ENCODE assay signal across 14 cellular contexts in the genomic region with DNA sequence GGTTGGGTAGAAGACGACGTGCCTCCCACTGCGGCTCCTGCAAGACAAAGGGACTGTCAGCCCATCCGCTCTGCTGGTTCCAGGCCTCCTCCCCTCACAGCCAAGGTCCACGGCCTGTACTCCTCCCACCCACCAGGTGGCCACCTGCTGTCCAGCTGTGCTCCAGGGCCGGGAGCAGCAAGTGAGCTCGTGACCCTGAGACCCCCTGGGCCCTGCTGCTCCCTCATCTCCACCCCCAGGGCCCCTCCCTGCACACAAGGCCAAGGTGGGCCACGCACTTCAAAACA. TPM values are rescaled to one million over a fixed set of nuclear protein-coding genes. Genes with fewer than 3 reads are reported as not detected.
DNase-seq lines count a peak whose midpoint lies in the region; FAIRE-seq and TF ChIP-seq lines count a peak whose summit lies in the region.
"Had no signal": no experiment of that assay in that cellular context is flagged by ENCODE, and none has a peak within 500 bp of the region (broad histone marks: within the 10 kb centered on the region; RNA-seq: fewer than 3 reads in every experiment).

No MANE protein-coding gene starts in this region.

- H2BK120ac ChIP-seq in H1 (replicated peaks; ENCODE audit: low read depth, low read length), result no peak overlapping the region

- H4K5ac ChIP-seq in H1 (ENCODE audit: insufficient read length, low read depth, low read length), result no peak overlapping the region

- CTCF ChIA-PET in H1 (lab: Charles Lee; ENCODE audit: partially characterized antibody), result interaction anchor here (0.6 to 6.3 kb wide), 13 partner anchors 10 to 181 kb away, joined by 3 to 35 read pairs (median 4); no protein-coding TSS in a partner anchor

- peaks cover 13 to 35% of the 10 kb centered on the region in 2 experiments for H4K20me1 ChIP-seq in H1 (replicated peaks in 1 of 2; ENCODE audit: control insufficient read depth in 1 of 2, insufficient read depth in 2 of 2, low read length in 2 of 2)

- H3K23me2 ChIP-seq in H1 (ENCODE audit: low read depth, low read length), result no peaks in the 10 kb centered on the region

- no peak overlapping the region for H3K14ac ChIP-seq in H1 (ENCODE audit: insufficient read length)

- DNase-seq in NCI-H2227 (lab: John Stamatoyannopoulos, UW; ENCODE audit: unreplicated experiment) (peak; percentile 34), NCI-H2227 treated with DMSO at 0.1 percent for 48 hours (lab: John Stamatoyannopoulos, UW) (no peak), H1 (ENCODE audit: low read depth in 1 of 2, low spot score in 2 of 2) (no peak), progenitor cell of endocrine pancreas (ENCODE audit: low spot score, unreplicated experiment) (no peak), suprapubic skin (ENCODE audit: low spot score in 2 of 2) (no peak)
- DNase-seq in stimulated activated CD4-positive, alpha-beta T cell treated with anti-CD3 and anti-CD28 coated beads, Interleukin-1b, Interleukin-23, amount 100 ng/mL, for 48 hours, result no peak
- DNase-seq: cerebellar nuclear complex; left lung; NCI-H524; ovary; SHP77 treated with DMSO at 0.1 percent for 48 hours; stimulated activated naive CD4-positive, alpha-beta T cell treated with Interleukin-2 at 50 U/mL for 16 hours had no signal

- H3K36me3 Mint-ChIP-seq in progenitor cell of endocrine pancreas (ENCODE audit: insufficient read depth), result peaks cover 4% of the 10 kb centered on the region

- H3K23ac ChIP-seq in H1 (ENCODE audit: insufficient read length), result no peak overlapping the region

- no peaks in the 10 kb centered on the region for H3K9me3 Mint-ChIP-seq in progenitor cell of endocrine pancreas (ENCODE audit: low read depth)
- H3K9me3 Mint-ChIP-seq: activated T-helper 17 cell treated with anti-CD3 and anti-CD28 coated beads, Interleukin-2, amount 50 U/mL, for 72 hours had no signal

- TF ChIP-seq EP300 in H1 (IDR thresholded peaks at IDR 0.05; ENCODE audit: borderline replicate concordance in 1 of 2, low read depth in 2 of 2, low read length in 2 of 2) (no peak), suprapubic skin (IDR thresholded peaks at IDR 0.05) (no peak)

- peak overlapping the region; percentile 13; the same call in 1 of the 2 replicates for H3K18ac ChIP-seq in H1 (ENCODE audit: extremely low read depth, low read length)

- peak in 1 of 2 experiments; percentile 24; a peak in 2 of 4 replicates for TF ChIP-seq RAD21 in H1 (IDR thresholded peaks at IDR 0.05 in 1 of 2, conservative IDR thresholded peaks at IDR 0.05 in 1 of 2; ENCODE audit: low read depth in 2 of 2, low read length in 2 of 2)

- no peak overlapping the region for H3K27ac ChIP-seq in H1 (ENCODE audit: low read depth, low read length)
- no peak overlapping the region for H3K27ac ChIP-seq in suprapubic skin
- H3K27ac ChIP-seq: left lung, ovary had no signal

- no peaks in the 10 kb centered on the region for H3K79me2 ChIP-seq in H1 (ENCODE audit: control insufficient read depth in 1 of 2, insufficient read depth in 2 of 2, low read length in 2 of 2)

- H4K91ac ChIP-seq in H1 (replicated peaks; ENCODE audit: insufficient read length, low read length), result no peak overlapping the region

- TF ChIP-seq CTCF in H1 (IDR thresholded peaks at IDR 0.05; ENCODE audit: control extremely low read depth in 1 of 3, insufficient read depth in 1 of 3, low read depth in 1 of 3, low read length in 3 of 3) (peak in 2 of 3 experiments; percentile 31 to 38; a peak in 2 of 4 replicates), progenitor cell of endocrine pancreas (IDR thresholded peaks at IDR 0.05; ENCODE audit: unreplicated experiment) (peak; percentile 55), suprapubic skin (IDR thresholded peaks at IDR 0.05) (no peak)

- POLR2A ChIA-PET in H1 (lab: Charles Lee; ENCODE audit: partially characterized antibody), result interaction anchor here (0.8 to 1.7 kb wide), 3 partner anchors 10 to 19 kb away, joined by 3 to 5 read pairs (median 4); no protein-coding TSS in a partner anchor

- H3K27me3 ChIP-seq in H1 (replicated peaks in 1 of 4; ENCODE audit: control insufficient read depth in 3 of 4, extremely low read depth in 1 of 4, insufficient read depth in 3 of 4, low read length in 3 of 4) (no peaks in the 10 kb centered on the region), suprapubic skin (no peaks in the 10 kb centered on the region)
- H3K27me3 ChIP-seq: left lung, ovary had no signal

- H2BK12ac ChIP-seq in H1 (ENCODE audit: low read depth, low read length), result no peak overlapping the region

- no peak overlapping the region; a peak in 1 of 4 replicates for H3K4me2 ChIP-seq in H1 (ENCODE audit: insufficient read depth in 1 of 2, low read depth in 2 of 2, low read length in 2 of 2)

- H3K36me3 ChIP-seq in H1 (ENCODE audit: control insufficient read depth in 2 of 4, insufficient read depth in 4 of 4, low read length in 3 of 4), result peaks cover 0 to 4% (median 0%) of the 10 kb centered on the region in 4 experiments; a peak in 3 of 8 replicates
- H3K36me3 ChIP-seq in suprapubic skin, result peaks cover 45% of the 10 kb centered on the region
- H3K36me3 ChIP-seq: ovary had no signal

- H2BK5ac ChIP-seq in H1 (ENCODE audit: low read depth, low read length), result no peak overlapping the region

- no peak overlapping the region for H2BK15ac ChIP-seq in H1 (ENCODE audit: low read length)

- no peaks in the 10 kb centered on the region for H3K9me3 ChIP-seq in H1 (ENCODE audit: insufficient read depth in 2 of 2, low read depth in 1 of 2, low read length in 1 of 2)
- H3K9me3 ChIP-seq in suprapubic skin, result no peaks in the 10 kb centered on the region
- H3K9me3 ChIP-seq: left lung, ovary had no signal

- no peaks in the 10 kb centered on the region for H3K27me3 Mint-ChIP-seq in progenitor cell of endocrine pancreas
- H3K27me3 Mint-ChIP-seq: activated T-helper 17 cell treated with anti-CD3 and anti-CD28 coated beads, Interleukin-2, amount 50 U/mL, for 72 hours had no signal

- no peak overlapping the region; a peak in 1 of 7 replicates for H3K9ac ChIP-seq in H1 (replicated peaks in 1 of 4; ENCODE audit: extremely low read depth in 1 of 4, low read depth in 3 of 4, low read length in 3 of 4)

- H3K4me1 Mint-ChIP-seq in progenitor cell of endocrine pancreas (ENCODE audit: low read depth), result no peaks in the 10 kb centered on the region

- no peak overlapping the region for H3K56ac ChIP-seq in H1 (replicated peaks; ENCODE audit: insufficient read length, low read depth, low read length)

- no peak for FAIRE-seq in H1 (lab: Jason Lieb, UNC)
- FAIRE-seq: A204.1 had no signal

- H3K4me1 ChIP-seq in H1 (replicated peaks in 1 of 4; ENCODE audit: control insufficient read depth in 3 of 4, insufficient read depth in 4 of 4, low read length in 3 of 4) (peaks cover 0 to 11% (median 7%) of the 10 kb centered on the region in 4 experiments; a peak in 5 of 7 replicates), suprapubic skin (no peaks in the 10 kb centered on the region)
- H3K4me1 ChIP-seq: left lung had no signal

- H2AFZ ChIP-seq in H1 (ENCODE audit: low read length), result no peak overlapping the region

- no peak overlapping the region; the same call in 1 of the 2 replicates for H4K8ac ChIP-seq in H1 (ENCODE audit: extremely low read depth, insufficient read depth, low read length)

- WGBS in H1 (ENCODE audit: extremely low coverage in 1 of 2, insufficient coverage in 1 of 2, insufficient read length in 1 of 2, insufficient replicate concordance in 2 of 2, low coverage in 1 of 2, low lambda C conversion rate in 2 of 2, missing lambda C conversion rate in 1 of 2), 2 experiments, result 76% methylated on average over 8 of the region's 8 CpGs; no CpG with 5 or more reads in 1 of the 2 experiments
- 96% methylated on average over 3 of the region's 8 CpGs for WGBS in suprapubic skin

- H3K4ac ChIP-seq in H1 (replicated peaks; ENCODE audit: insufficient read length, low read depth, low read length), result no peak overlapping the region

- H2BK20ac ChIP-seq in H1 (ENCODE audit: low read length), result no peak overlapping the region

- H3K4me3 Mint-ChIP-seq in progenitor cell of endocrine pancreas (ENCODE audit: low read depth), result no peak overlapping the region
- H3K4me3 Mint-ChIP-seq: activated T-helper 17 cell treated with anti-CD3 and anti-CD28 coated beads, Interleukin-2, amount 50 U/mL, for 72 hours had no signal

- no peak overlapping the region for H3K27ac Mint-ChIP-seq in progenitor cell of endocrine pancreas
- H3K27ac Mint-ChIP-seq: activated T-helper 17 cell treated with anti-CD3 and anti-CD28 coated beads, Interleukin-2, amount 50 U/mL, for 72 hours had no signal

- no peak for TF ChIP-seq POLR2A in H1 (IDR thresholded peaks at IDR 0.05; ENCODE audit: control extremely low read depth in 1 of 2, low read depth in 2 of 2, low read length in 2 of 2)
- TF ChIP-seq POLR2A in suprapubic skin (IDR thresholded peaks at IDR 0.05), result no peak

- H3K4me3 ChIP-seq in H1 (ENCODE audit: extremely low read depth in 1 of 4, insufficient read depth in 2 of 4, low read depth in 3 of 4, low read length in 4 of 4) (no peak overlapping the region), suprapubic skin (no peak overlapping the region)
- H3K4me3 ChIP-seq: left lung, ovary had no signal

- no peak overlapping the region for H2AK5ac ChIP-seq in H1 (ENCODE audit: low read depth, low read length)

- H3K79me1 ChIP-seq in H1 (ENCODE audit: low read depth, low read length), result no peaks in the 10 kb centered on the region

RNA-seq across cellular contexts. Expression of gene TSPAN4, which starts 27.4 kb away (rescaled TPM):
- 74.1 and 75.8 TPM in 2 replicates for total RNA-seq in H1 (2021; fragmentation: NEBNext Ultra II Directional; extraction: Animal tissue kit (Norgen Biotek cat#: 25700))
- polyA plus RNA-seq in H1 (2011; rRNA removed), result 145 and 217 TPM in 2 replicates
- 167 TPM for polyA plus RNA-seq in H1 (2011; cell fraction: cytosol; rRNA removed)
- 298 TPM for polyA plus RNA-seq in H1 (2011; cell fraction: nucleus; rRNA removed)
- polyA plus RNA-seq in H1 (2012, experiment 1 of 2), result 43.0 to 90.8 TPM (median 85.3 TPM) in 4 replicates
- polyA plus RNA-seq in H1 (2012, experiment 2 of 2), result 79.3 TPM
- 88.9 TPM for polyA plus RNA-seq in H1 (2013, experiment 1 of 2)
- 84.1 TPM for polyA plus RNA-seq in H1 (2013, experiment 2 of 2)
- 55.7 and 63.0 TPM in 2 replicates for polyA minus RNA-seq in H1 (2011; rRNA and poly(A)+ RNA removed)
- polyA minus RNA-seq in H1 (2011; cell fraction: cytosol; rRNA and poly(A)+ RNA removed), result 58.9 TPM
- 56.8 TPM for polyA minus RNA-seq in H1 (2011; cell fraction: nucleus; rRNA and poly(A)+ RNA removed)
- total RNA-seq in progenitor cell of endocrine pancreas (24.9 and 27.7 TPM in 2 replicates), suprapubic skin (10 to 100 TPM; 47.1 to 78.9 (median 59.7) TPM)

RNA-seq across cellular contexts. Expression of gene POLR2L, which starts 27.7 kb away (rescaled TPM):
- total RNA-seq in H1 (2021; fragmentation: NEBNext Ultra II Directional; extraction: Animal tissue kit (Norgen Biotek cat#: 25700)), result 151 and 167 TPM in 2 replicates
- 140 and 142 TPM in 2 replicates for polyA plus RNA-seq in H1 (2011; rRNA removed)
- polyA plus RNA-seq in H1 (2011; cell fraction: cytosol; rRNA removed), result 136 TPM
- polyA plus RNA-seq in H1 (2011; cell fraction: nucleus; rRNA removed), result 416 TPM
- polyA plus RNA-seq in H1 (2012, experiment 1 of 2), result 193 to 318 TPM (median 295 TPM) in 4 replicates
- 68.0 TPM for polyA plus RNA-seq in H1 (2012, experiment 2 of 2)
- 240 TPM for polyA plus RNA-seq in H1 (2013, experiment 1 of 2)
- polyA plus RNA-seq in H1 (2013, experiment 2 of 2), result 247 TPM
- polyA minus RNA-seq in H1 (2011; rRNA and poly(A)+ RNA removed), result 72.5 and 95.8 TPM in 2 replicates
- 138 TPM for polyA minus RNA-seq in H1 (2011; cell fraction: cytosol; rRNA and poly(A)+ RNA removed)
- polyA minus RNA-seq in H1 (2011; cell fraction: nucleus; rRNA and poly(A)+ RNA removed), result 79.6 TPM
- total RNA-seq in progenitor cell of endocrine pancreas, result 89.6 and 97.9 TPM in 2 replicates
- total RNA-seq in suprapubic skin, result 10 to 100 TPM; 31.1 to 76.4 (median 56.4) TPM

RNA-seq across cellular contexts. Expression of gene CD151, which starts 37.3 kb away (rescaled TPM):
- 93.4 and 101 TPM in 2 replicates for total RNA-seq in H1 (2021; fragmentation: NEBNext Ultra II Directional; extraction: Animal tissue kit (Norgen Biotek cat#: 25700))
- polyA plus RNA-seq in H1 (2011; rRNA removed), result 212 and 257 TPM in 2 replicates
- 196 TPM for polyA plus RNA-seq in H1 (2011; cell fraction: cytosol; rRNA removed)
- 315 TPM for polyA plus RNA-seq in H1 (2011; cell fraction: nucleus; rRNA removed)
- polyA plus RNA-seq in H1 (2012, experiment 1 of 2), result 85.6 to 141 TPM (median 135 TPM) in 4 replicates
- polyA plus RNA-seq in H1 (2012, experiment 2 of 2), result 137 TPM
- 105 TPM for polyA plus RNA-seq in H1 (2013, experiment 1 of 2)
- polyA plus RNA-seq in H1 (2013, experiment 2 of 2), result 114 TPM
- polyA minus RNA-seq in H1 (2011; rRNA and poly(A)+ RNA removed), result 117 and 123 TPM in 2 replicates
- 66.3 TPM for polyA minus RNA-seq in H1 (2011; cell fraction: cytosol; rRNA and poly(A)+ RNA removed)
- polyA minus RNA-seq in H1 (2011; cell fraction: nucleus; rRNA and poly(A)+ RNA removed), result 80.7 TPM
- total RNA-seq in progenitor cell of endocrine pancreas, result 154 and 160 TPM in 2 replicates
- 100 to 1,000 TPM; 108 to 162 (median 150) TPM for total RNA-seq in suprapubic skin

RNA-seq across cellular contexts. Expression of gene CHID1, which starts 40.5 kb away (rescaled TPM):
- 78.9 and 81.2 TPM in 2 replicates for total RNA-seq in H1 (2021; fragmentation: NEBNext Ultra II Directional; extraction: Animal tissue kit (Norgen Biotek cat#: 25700))
- 88.5 and 114 TPM in 2 replicates for polyA plus RNA-seq in H1 (2011; rRNA removed)
- 102 TPM for polyA plus RNA-seq in H1 (2011; cell fraction: cytosol; rRNA removed)
- 115 TPM for polyA plus RNA-seq in H1 (2011; cell fraction: nucleus; rRNA removed)
- 55.8 to 87.0 TPM (median 82.0 TPM) in 4 replicates for polyA plus RNA-seq in H1 (2012, experiment 1 of 2)
- polyA plus RNA-seq in H1 (2012, experiment 2 of 2), result 82.1 TPM
- 76.3 TPM for polyA plus RNA-seq in H1 (2013, experiment 1 of 2)
- 80.1 TPM for polyA plus RNA-seq in H1 (2013, experiment 2 of 2)
- polyA minus RNA-seq in H1 (2011; rRNA and poly(A)+ RNA removed), result 59.6 and 70.2 TPM in 2 replicates
- polyA minus RNA-seq in H1 (2011; cell fraction: cytosol; rRNA and poly(A)+ RNA removed), result 49.1 TPM
- 52.7 TPM for polyA minus RNA-seq in H1 (2011; cell fraction: nucleus; rRNA and poly(A)+ RNA removed)
- total RNA-seq in progenitor cell of endocrine pancreas, result 79.1 and 87.0 TPM in 2 replicates
- 100 to 1,000 TPM in 1 of 4 donors, 10 to 100 TPM in 3; 46.5 to 111 (median 66.2) TPM for total RNA-seq in suprapubic skin

RNA-seq across cellular contexts. Expression of gene CRACR2B, which starts 42.4 kb away (rescaled TPM):
- 26.4 and 29.3 TPM in 2 replicates for total RNA-seq in H1 (2021; fragmentation: NEBNext Ultra II Directional; extraction: Animal tissue kit (Norgen Biotek cat#: 25700))
- polyA plus RNA-seq in H1 (2011; rRNA removed), result 18.2 and 34.9 TPM in 2 replicates
- polyA plus RNA-seq in H1 (2011; cell fraction: cytosol; rRNA removed), result 27.3 TPM
- 119 TPM for polyA plus RNA-seq in H1 (2011; cell fraction: nucleus; rRNA removed)
- 11.5 to 25.5 TPM (median 19.6 TPM) in 4 replicates for polyA plus RNA-seq in H1 (2012, experiment 1 of 2)
- polyA plus RNA-seq in H1 (2012, experiment 2 of 2), result 13.0 TPM
- 19.0 TPM for polyA plus RNA-seq in H1 (2013, experiment 1 of 2)
- polyA plus RNA-seq in H1 (2013, experiment 2 of 2), result 17.3 TPM
- polyA minus RNA-seq in H1 (2011; rRNA and poly(A)+ RNA removed), result 2.3 and 2.9 TPM in 2 replicates
- polyA minus RNA-seq in H1 (2011; cell fraction: cytosol; rRNA and poly(A)+ RNA removed), result 10.1 TPM
- polyA minus RNA-seq in H1 (2011; cell fraction: nucleus; rRNA and poly(A)+ RNA removed), result 19.8 TPM
- total RNA-seq in progenitor cell of endocrine pancreas, result 50.9 and 52.9 TPM in 2 replicates
- total RNA-seq in suprapubic skin, result 10 to 100 TPM; 14.0 to 35.5 (median 29.6) TPM

Comparison
In these comparisons a context has a peak if more than half of its experiments do, and no peak if none do; other contexts are left out.
1. CTCF ChIP-seq: peak in H1 (2 of 3) and progenitor cell of endocrine pancreas (single experiment); none in suprapubic skin (0 of 2).